ENCODE assay signal across 2 cellular contexts in genomic region chr7:155459867-155460461, GRCh38.
TF ChIP-seq lines count a peak whose summit lies in the region.

No MANE protein-coding gene starts in this region.

TF ChIP-seq in HEK293, 187 proteins besides CTCF, POLR2A, EP300 and RAD21:
- no peak for TF ChIP-seq ZNF311 (tag by site-specific recombination; IDR thresholded peaks at IDR 0.05; ENCODE audit: borderline replicate concordance)
- TF ChIP-seq ZNF324 (tag by site-specific recombination; IDR thresholded peaks at IDR 0.05), result no peak
- TF ChIP-seq ZNF302 (tag by site-specific recombination; IDR thresholded peaks at IDR 0.05; ENCODE audit: low read depth), result no peak
- TF ChIP-seq ZNF366 (tag by site-specific recombination; conservative IDR thresholded peaks at IDR 0.05), result no peak
- no peak for TF ChIP-seq SCRT2 (tag by site-specific recombination; IDR thresholded peaks at IDR 0.05)

TF ChIP-seq in H1, 55 proteins besides CTCF, POLR2A, EP300 and RAD21:
- TF ChIP-seq, protein P1, sequence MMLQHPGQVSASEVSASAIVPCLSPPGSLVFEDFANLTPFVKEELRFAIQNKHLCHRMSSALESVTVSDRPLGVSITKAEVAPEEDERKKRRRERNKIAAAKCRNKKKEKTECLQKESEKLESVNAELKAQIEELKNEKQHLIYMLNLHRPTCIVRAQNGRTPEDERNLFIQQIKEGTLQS (IDR thresholded peaks at IDR 0.05; ENCODE audit: insufficient read depth, low read depth, low read length), result no peak
- TF ChIP-seq RNF2 (IDR thresholded peaks at IDR 0.05; ENCODE audit: borderline replicate concordance, low read depth, low read length, missing control alignments, poor library complexity, severe bottlenecking) (peak; percentile 94), CTBP2 (IDR thresholded peaks at IDR 0.05; ENCODE audit: borderline replicate concordance, insufficient read depth, insufficient read length, low read length) (peak; percentile 32)
